Comparison of ENCODE assay signal across 22 cellular contexts in the genomic region with DNA sequence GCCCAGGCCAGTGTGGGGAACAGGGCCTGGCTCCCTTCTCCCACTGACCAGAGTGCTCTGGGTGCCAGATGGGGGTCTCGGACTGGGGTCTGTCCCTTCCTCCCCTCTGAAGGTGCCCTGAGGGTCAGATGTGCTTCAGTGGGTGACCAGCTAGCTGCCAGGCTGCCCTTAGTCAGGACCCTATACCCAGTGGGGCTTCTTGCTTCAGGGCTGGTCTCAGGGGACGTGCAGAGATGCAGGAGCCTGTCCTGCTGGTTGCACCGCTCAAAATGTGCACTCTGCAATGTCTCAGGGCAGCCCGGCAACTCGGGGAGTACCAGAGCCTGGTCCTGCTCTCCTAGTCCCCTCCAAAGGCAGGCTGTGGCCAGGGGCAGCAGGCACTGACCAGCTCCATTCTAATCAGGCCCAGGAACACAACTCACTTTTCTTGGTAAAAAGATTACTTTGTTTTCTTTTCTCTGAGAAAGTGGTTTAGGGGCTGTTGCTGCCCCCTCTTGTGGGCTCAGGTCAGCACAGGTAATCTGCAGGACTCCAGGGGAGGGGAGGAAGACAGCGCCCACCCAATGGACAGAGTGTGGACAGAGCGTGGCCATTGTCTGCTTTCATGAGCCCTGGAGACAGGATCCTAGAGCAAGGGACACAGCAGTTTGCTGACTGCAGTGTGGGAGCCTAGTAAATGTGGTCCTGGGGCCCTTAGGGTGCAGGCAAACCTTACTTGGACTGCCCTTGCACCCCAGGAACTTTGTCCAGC.
A peak's percentile ranks its signal among the peaks of the same experiment; 100 is the strongest.
DNase-seq lines count a peak whose midpoint lies in the region; ATAC-seq and TF ChIP-seq lines count a peak whose summit lies in the region.
"Had no signal": no experiment of that assay in that cellular context is flagged by ENCODE, and none has a peak within 500 bp of the region (broad histone marks: within the 10 kb centered on the region; RNA-seq: fewer than 3 reads in every experiment).

No MANE protein-coding gene starts in this region.

- H3F3A ChIP-seq in smooth muscle cell (ENCODE audit: low read depth), result no peaks in the 10 kb centered on the region

- H3K4me2 ChIP-seq in smooth muscle cell, result no peak overlapping the region
- H3K4me2 ChIP-seq: BLaER1, KMS-11 had no signal

- peaks cover 6% of the 10 kb centered on the region for H3K36me3 Mint-ChIP-seq in activated CD8-positive, alpha-beta memory T cell treated with anti-CD3 and anti-CD28 coated beads, Interleukin-2, amount 10 ng/mL, durations not matched to agents 7 days and 5 days
- H3K36me3 Mint-ChIP-seq in T-cell (peaks cover 17% of the 10 kb centered on the region), immature natural killer cell (peaks cover 3 to 13% (median 3%) of the 10 kb centered on the region in 3 donors)

- POLR2A ChIA-PET in T-cell (lab: Charles Lee), result no interaction called here

- H3K4me3 ChIP-seq in smooth muscle cell, result no peak overlapping the region
- H3K4me3 ChIP-seq: BLaER1, gastrocnemius medialis, psoas muscle, skin epidermis had no signal

- H3K27ac ChIP-seq in smooth muscle cell (ENCODE audit: low read depth), result peak overlapping the region; percentile 12
- H3K27ac ChIP-seq: BLaER1, gastrocnemius medialis, KMS-11, psoas muscle had no signal

- no peak overlapping the region for H3K4me3 Mint-ChIP-seq in activated CD8-positive, alpha-beta memory T cell treated with anti-CD3 and anti-CD28 coated beads, Interleukin-2, amount 10 ng/mL, durations not matched to agents 7 days and 5 days
- H3K4me3 Mint-ChIP-seq in T-cell (no peak overlapping the region), immature natural killer cell (no peak overlapping the region)

- no peak for ATAC-seq in activated CD8-positive, alpha-beta memory T cell treated with anti-CD3 and anti-CD28 coated beads, Interleukin-2, amount 10 ng/mL, durations not matched to agents 7 days and 5 days
- ATAC-seq in T-cell (replicated peaks in 1 of 4) (peak in 3 of 4 experiments; percentile 7 to 14 (median 7)), GM21619 (IDR thresholded peaks at IDR 0.05; ENCODE audit: unreplicated experiment) (no peak), GM19452 (IDR thresholded peaks at IDR 0.05; ENCODE audit: unreplicated experiment) (no peak), GM18511 (IDR thresholded peaks at IDR 0.05; ENCODE audit: unreplicated experiment) (no peak)
- ATAC-seq: gastrocnemius medialis had no signal

- no peak for TF ChIP-seq CTCF in smooth muscle cell (IDR thresholded peaks at IDR 0.05; ENCODE audit: borderline replicate concordance, insufficient read depth, poor library complexity, severe bottlenecking)

- WGBS in smooth muscle cell (ENCODE audit: low lambda C conversion rate), result 88% methylated on average over 7 of the region's 7 CpGs

- H2AFZ ChIP-seq in smooth muscle cell (ENCODE audit: low read depth), result no peak overlapping the region

- H3K27me3 ChIP-seq in smooth muscle cell (ENCODE audit: low read depth), result no peaks in the 10 kb centered on the region
- H3K27me3 ChIP-seq: BLaER1, gastrocnemius medialis had no signal

- H3K9me3 Mint-ChIP-seq in activated CD8-positive, alpha-beta memory T cell treated with anti-CD3 and anti-CD28 coated beads, Interleukin-2, amount 10 ng/mL, durations not matched to agents 7 days and 5 days (ENCODE audit: low read depth), result no peaks in the 10 kb centered on the region
- H3K9me3 Mint-ChIP-seq in T-cell (no peaks in the 10 kb centered on the region), immature natural killer cell (no peaks in the 10 kb centered on the region)

- H3K4me1 ChIP-seq in smooth muscle cell (ENCODE audit: low read depth), result no peaks in the 10 kb centered on the region
- H3K4me1 ChIP-seq: gastrocnemius medialis, psoas muscle had no signal

- peaks cover 26% of the 10 kb centered on the region for H4K20me1 ChIP-seq in smooth muscle cell (ENCODE audit: low read depth)

- CTCF ChIA-PET in activated CD8-positive, alpha-beta memory T cell treated with anti-CD3 and anti-CD28 coated beads, Interleukin-2, amount 10 ng/mL, durations not matched to agents 7 days and 5 days (lab: Charles Lee), result no interaction called here
- CTCF ChIA-PET in T-cell (lab: Charles Lee), result no interaction called here

- no peaks in the 10 kb centered on the region for H3K9me3 ChIP-seq in smooth muscle cell (replicated peaks; ENCODE audit: low read depth)
- H3K9me3 ChIP-seq: BLaER1, gastrocnemius medialis, psoas muscle had no signal

- no peaks in the 10 kb centered on the region for H3K27me3 Mint-ChIP-seq in activated CD8-positive, alpha-beta memory T cell treated with anti-CD3 and anti-CD28 coated beads, Interleukin-2, amount 10 ng/mL, durations not matched to agents 7 days and 5 days
- no peaks in the 10 kb centered on the region for H3K27me3 Mint-ChIP-seq in T-cell
- peaks cover 0 to 9% (median 6%) of the 10 kb centered on the region in 3 donors for H3K27me3 Mint-ChIP-seq in immature natural killer cell (ENCODE audit: low read depth in 3 of 3)

- H3K36me3 ChIP-seq in smooth muscle cell (ENCODE audit: low read depth), result no peaks in the 10 kb centered on the region

- H3K79me2 ChIP-seq in smooth muscle cell (ENCODE audit: low read depth), result no peaks in the 10 kb centered on the region

- H3K4me1 Mint-ChIP-seq in activated CD8-positive, alpha-beta memory T cell treated with anti-CD3 and anti-CD28 coated beads, Interleukin-2, amount 10 ng/mL, durations not matched to agents 7 days and 5 days, result no peaks in the 10 kb centered on the region
- H3K4me1 Mint-ChIP-seq in T-cell (peaks cover 4 to 8% (median 4%) of the 10 kb centered on the region in 3 donors), immature natural killer cell (peaks cover 6 to 7% of the 10 kb centered on the region in 2 donors)

- H3K27ac Mint-ChIP-seq in activated CD8-positive, alpha-beta memory T cell treated with anti-CD3 and anti-CD28 coated beads, Interleukin-2, amount 10 ng/mL, durations not matched to agents 7 days and 5 days, result peak overlapping the region; percentile 5
- H3K27ac Mint-ChIP-seq in T-cell, result peak overlapping the region in 1 of 2 donors; percentile 27
- peak overlapping the region in 4 of 6 donors; percentile 44 to 69 (median 64) for H3K27ac Mint-ChIP-seq in immature natural killer cell

- no peak overlapping the region for H3K9ac ChIP-seq in smooth muscle cell (ENCODE audit: low read depth)
- H3K9ac ChIP-seq: BLaER1, KMS-11 had no signal

- no peak for DNase-seq in activated CD8-positive, alpha-beta memory T cell treated with anti-CD3 and anti-CD28 coated beads, Interleukin-2, amount 10 ng/mL, durations not matched to agents 7 days and 5 days
- no peak for DNase-seq in activated CD8-positive, alpha-beta memory T cell treated with anti-CD3 and anti-CD28 coated beads, Interleukin-2, amount 50 U/mL, for 48 hours
- DNase-seq in T-cell, result no peak
- no peak for DNase-seq in immature natural killer cell
- no peak for DNase-seq in smooth muscle cell (lab: John Stamatoyannopoulos, UW; ENCODE audit: unreplicated experiment)
- DNase-seq: activated T-cell treated with anti-CD3 and anti-CD28 coated beads, Interleukin-2, amount 50 U/mL, for 1 hour; amniotic stem cell; gastrocnemius medialis; GOT3; mesenchymal stem cell; NCI-H187; NCI-H774; psoas muscle; SHP77; stimulated activated CD4-positive, alpha-beta T cell treated with anti-CD3 and anti-CD28 coated beads, Interleukin-4, amount 100 ng/mL, for 24 hours; T-helper 1 cell had no signal

Comparison
In these comparisons a context has a peak if more than half of its experiments do, and no peak if none do; other contexts are left out.
1. ATAC-seq: peak in T-cell (3 of 4); none in activated CD8-positive, alpha-beta memory T cell treated with anti-CD3 and anti-CD28 coated beads, Interleukin-2, amount 10 ng/mL, durations not matched to agents 7 days and 5 days (single experiment), GM21619 (single experiment), GM19452 (single experiment) and GM18511 (single experiment).